Comparison of ENCODE assay signal across 22 cellular contexts in the genomic region with DNA sequence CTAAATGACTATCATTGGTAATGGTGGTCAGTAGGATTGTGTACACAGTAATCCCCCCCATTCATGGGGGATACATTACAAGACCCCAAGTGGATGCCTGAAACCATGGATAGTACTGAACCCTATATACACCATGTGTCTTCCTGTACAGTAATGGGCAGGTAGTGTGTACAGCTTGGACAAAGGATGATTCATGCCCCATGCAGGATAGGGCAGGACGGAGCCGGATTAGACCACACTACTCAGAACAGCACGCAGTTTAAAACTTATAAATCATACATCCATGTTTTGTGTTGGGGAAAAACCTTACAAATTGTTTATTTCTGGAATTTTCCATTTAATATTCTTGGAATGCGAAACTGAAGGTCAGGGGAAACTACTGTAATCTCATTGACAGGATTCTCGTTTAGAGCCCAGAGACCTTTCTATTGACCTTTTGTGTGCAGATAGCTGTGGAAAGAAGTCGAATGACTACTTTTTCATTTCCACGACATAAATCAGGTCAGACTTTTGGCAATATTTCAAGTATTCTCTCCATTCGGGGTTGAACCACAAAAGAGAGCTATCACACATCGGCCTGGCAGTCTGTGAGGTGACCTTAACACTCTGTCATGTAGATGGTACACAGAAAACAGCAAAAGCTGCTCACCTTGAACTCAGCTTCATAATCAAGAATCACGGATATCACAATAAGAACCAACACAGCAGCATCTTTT. TPM values are rescaled to one million over a fixed set of nuclear protein-coding genes. Genes with fewer than 3 reads are reported as not detected.
DNase-seq lines count a peak whose midpoint lies in the region.
"Had no signal": no experiment of that assay in that cellular context is flagged by ENCODE, and none has a peak within 500 bp of the region (broad histone marks: within the 10 kb centered on the region; RNA-seq: fewer than 3 reads in every experiment).

No MANE protein-coding gene starts in this region.

- in situ Hi-C loops in SK-MEL-5 (cut with HindIII; ENCODE audit: low pct_unique_long_range_greater_than_20kb, low sequenced_read_pairs) = no loop called here

- DNase-seq in HCEC 1CT = peak; percentile 12
- peak; percentile 62 for DNase-seq in SK-MEL-5 (ENCODE audit: low read depth, low spot score)
- DNase-seq in dermis blood vessel endothelial cell = peak; percentile 66
- peak; percentile 65 to 89 for DNase-seq in lung microvascular endothelial cell (ENCODE audit: low read depth in 2 of 2)
- DNase-seq in kidney tubule cell (ENCODE audit: low spot score) = no peak
- DNase-seq in CD1c-positive myeloid dendritic cell (ENCODE audit: extremely low spot score) = no peak
- no peak for DNase-seq in NCI-H2107 (lab: John Stamatoyannopoulos, UW)
- DNase-seq in NCI-H1417 (lab: John Stamatoyannopoulos, UW) = no peak
- DNase-seq: activated CD4-positive, alpha-beta T cell treated with anti-CD3 and anti-CD28 coated beads, Interleukin-2, amount 50 U/mL, for 1 hour; activated T-cell treated with anti-CD3 and anti-CD28 coated beads, Interleukin-2, amount 50 U/mL, for 4 hours; Caco-2; effector CD4-positive, alpha-beta T cell; erythroblast; foreskin fibroblast; heart left ventricle; left cardiac atrium; NCI-H2081 treated with DMSO at 0.1 percent for 48 hours; NCI-H345; NCI-H774; substantia nigra; SW 1271; upper lobe of left lung had no signal

RNA-seq across cellular contexts. Expression of gene YPEL5, which starts 9.9 kb away (rescaled TPM):
- 53.6 and 69.3 TPM in 2 replicates for total RNA-seq in SK-MEL-5 (2014; rRNA removed; shearing (Covaris generic))
- 52.6 and 55.5 TPM in 2 replicates for polyA plus RNA-seq in SK-MEL-5 (2015; cell fraction: cytosol; rRNA removed)
- polyA plus RNA-seq in SK-MEL-5 (2015; cell fraction: nucleus; rRNA removed) = 40.4 and 50.6 TPM in 2 replicates
- total RNA-seq in dermis blood vessel endothelial cell = 79.4 and 99.2 TPM in 2 replicates
- 83.0 and 101 TPM in 2 replicates for total RNA-seq in lung microvascular endothelial cell

Comparison
In these comparisons a context has a peak if more than half of its experiments do, and no peak if none do; other contexts are left out.
1. DNase-seq: peak in HCEC 1CT (single experiment), SK-MEL-5 (single experiment), dermis blood vessel endothelial cell (single experiment) and lung microvascular endothelial cell (2 of 2); none in kidney tubule cell (single experiment), CD1c-positive myeloid dendritic cell (single experiment), NCI-H2107 (single experiment) and NCI-H1417 (0 of 3).